ENCODE assay signal across 1 cellular context in the genomic region with DNA sequence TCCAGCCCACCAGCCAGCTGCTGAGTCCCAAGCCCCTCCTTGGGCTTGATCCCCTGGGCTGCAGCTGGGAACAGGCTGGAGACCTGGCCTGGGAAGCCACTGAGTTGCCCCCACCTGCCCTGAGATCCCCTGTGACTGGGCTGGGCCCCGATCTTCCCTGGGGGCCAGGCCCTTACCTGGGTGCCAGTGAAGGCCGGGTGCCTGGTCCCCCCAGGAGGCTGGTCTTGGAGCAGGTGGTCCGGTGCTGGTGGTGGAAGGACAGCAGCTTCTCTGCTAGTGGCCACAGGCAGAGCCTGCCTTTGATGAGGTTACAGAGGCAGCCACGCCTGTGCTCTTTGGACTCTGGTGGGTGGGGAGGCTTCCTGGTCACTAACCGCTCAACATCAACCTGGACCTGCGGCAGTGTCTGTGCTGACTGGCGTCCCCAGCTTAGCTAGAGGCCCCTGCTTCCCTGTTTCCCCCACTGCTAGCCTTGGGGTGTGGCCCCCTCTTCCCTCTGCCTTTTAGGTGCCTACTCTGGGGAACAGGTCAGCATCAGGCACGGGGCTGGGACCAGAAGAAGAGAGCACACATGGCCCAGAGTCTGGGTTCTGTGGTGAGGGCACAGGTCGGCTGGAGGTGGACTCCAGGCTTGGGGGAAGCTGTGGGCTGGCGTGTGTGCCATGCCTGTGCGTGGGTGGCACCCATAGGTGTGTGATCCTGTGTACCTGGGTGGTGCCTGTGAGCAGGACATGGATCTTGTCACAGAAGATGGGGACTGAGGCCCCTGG.
TF ChIP-seq lines count a peak whose summit lies in the region.

A gene with protein sequence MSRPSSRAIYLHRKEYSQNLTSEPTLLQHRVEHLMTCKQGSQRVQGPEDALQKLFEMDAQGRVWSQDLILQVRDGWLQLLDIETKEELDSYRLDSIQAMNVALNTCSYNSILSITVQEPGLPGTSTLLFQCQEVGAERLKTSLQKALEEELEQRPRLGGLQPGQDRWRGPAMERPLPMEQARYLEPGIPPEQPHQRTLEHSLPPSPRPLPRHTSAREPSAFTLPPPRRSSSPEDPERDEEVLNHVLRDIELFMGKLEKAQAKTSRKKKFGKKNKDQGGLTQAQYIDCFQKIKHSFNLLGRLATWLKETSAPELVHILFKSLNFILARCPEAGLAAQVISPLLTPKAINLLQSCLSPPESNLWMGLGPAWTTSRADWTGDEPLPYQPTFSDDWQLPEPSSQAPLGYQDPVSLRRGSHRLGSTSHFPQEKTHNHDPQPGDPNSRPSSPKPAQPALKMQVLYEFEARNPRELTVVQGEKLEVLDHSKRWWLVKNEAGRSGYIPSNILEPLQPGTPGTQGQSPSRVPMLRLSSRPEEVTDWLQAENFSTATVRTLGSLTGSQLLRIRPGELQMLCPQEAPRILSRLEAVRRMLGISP (minus strand): TSS at position 278 of the 770 bp plus-strand sequence. CDS start 2,174 bp downstream, outside the sequence.

TF ChIP-seq in HepG2, 621 proteins besides CTCF, POLR2A, EP300 and RAD21 (continued from another document and continues in another):
- TF ChIP-seq, protein P1, sequence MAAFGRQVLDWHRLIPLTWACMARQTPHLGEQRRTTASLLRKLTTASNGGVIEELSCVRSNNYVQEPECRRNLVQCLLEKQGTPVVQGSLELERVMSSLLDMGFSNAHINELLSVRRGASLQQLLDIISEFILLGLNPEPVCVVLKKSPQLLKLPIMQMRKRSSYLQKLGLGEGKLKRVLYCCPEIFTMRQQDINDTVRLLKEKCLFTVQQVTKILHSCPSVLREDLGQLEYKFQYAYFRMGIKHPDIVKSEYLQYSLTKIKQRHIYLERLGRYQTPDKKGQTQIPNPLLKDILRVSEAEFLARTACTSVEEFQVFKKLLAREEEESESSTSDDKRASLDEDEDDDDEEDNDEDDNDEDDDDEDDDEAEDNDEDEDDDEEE (CRISPR knock-in tag; IDR thresholded peaks at IDR 0.05), result peak; percentile 62; the same call in 1 of the 2 replicates
- peak; percentile 39; the same call in 1 of the 2 replicates for TF ChIP-seq GATAD1 (CRISPR knock-in tag; IDR thresholded peaks at IDR 0.05)
- TF ChIP-seq ZNF101 (CRISPR knock-in tag; IDR thresholded peaks at IDR 0.05; ENCODE audit: borderline replicate concordance, low read depth), result no peak
- TF ChIP-seq, protein P2, sequence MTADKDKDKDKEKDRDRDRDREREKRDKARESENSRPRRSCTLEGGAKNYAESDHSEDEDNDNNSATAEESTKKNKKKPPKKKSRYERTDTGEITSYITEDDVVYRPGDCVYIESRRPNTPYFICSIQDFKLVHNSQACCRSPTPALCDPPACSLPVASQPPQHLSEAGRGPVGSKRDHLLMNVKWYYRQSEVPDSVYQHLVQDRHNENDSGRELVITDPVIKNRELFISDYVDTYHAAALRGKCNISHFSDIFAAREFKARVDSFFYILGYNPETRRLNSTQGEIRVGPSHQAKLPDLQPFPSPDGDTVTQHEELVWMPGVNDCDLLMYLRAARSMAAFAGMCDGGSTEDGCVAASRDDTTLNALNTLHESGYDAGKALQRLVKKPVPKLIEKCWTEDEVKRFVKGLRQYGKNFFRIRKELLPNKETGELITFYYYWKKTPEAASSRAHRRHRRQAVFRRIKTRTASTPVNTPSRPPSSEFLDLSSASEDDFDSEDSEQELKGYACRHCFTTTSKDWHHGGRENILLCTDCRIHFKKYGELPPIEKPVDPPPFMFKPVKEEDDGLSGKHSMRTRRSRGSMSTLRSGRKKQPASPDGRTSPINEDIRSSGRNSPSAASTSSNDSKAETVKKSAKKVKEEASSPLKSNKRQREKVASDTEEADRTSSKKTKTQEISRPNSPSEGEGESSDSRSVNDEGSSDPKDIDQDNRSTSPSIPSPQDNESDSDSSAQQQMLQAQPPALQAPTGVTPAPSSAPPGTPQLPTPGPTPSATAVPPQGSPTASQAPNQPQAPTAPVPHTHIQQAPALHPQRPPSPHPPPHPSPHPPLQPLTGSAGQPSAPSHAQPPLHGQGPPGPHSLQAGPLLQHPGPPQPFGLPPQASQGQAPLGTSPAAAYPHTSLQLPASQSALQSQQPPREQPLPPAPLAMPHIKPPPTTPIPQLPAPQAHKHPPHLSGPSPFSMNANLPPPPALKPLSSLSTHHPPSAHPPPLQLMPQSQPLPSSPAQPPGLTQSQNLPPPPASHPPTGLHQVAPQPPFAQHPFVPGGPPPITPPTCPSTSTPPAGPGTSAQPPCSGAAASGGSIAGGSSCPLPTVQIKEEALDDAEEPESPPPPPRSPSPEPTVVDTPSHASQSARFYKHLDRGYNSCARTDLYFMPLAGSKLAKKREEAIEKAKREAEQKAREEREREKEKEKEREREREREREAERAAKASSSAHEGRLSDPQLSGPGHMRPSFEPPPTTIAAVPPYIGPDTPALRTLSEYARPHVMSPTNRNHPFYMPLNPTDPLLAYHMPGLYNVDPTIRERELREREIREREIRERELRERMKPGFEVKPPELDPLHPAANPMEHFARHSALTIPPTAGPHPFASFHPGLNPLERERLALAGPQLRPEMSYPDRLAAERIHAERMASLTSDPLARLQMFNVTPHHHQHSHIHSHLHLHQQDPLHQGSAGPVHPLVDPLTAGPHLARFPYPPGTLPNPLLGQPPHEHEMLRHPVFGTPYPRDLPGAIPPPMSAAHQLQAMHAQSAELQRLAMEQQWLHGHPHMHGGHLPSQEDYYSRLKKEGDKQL (CRISPR knock-in tag; IDR thresholded peaks at IDR 0.05; ENCODE audit: low read depth), result peak; percentile 31; the same call in 1 of the 2 replicates
- TF ChIP-seq, protein P3, sequence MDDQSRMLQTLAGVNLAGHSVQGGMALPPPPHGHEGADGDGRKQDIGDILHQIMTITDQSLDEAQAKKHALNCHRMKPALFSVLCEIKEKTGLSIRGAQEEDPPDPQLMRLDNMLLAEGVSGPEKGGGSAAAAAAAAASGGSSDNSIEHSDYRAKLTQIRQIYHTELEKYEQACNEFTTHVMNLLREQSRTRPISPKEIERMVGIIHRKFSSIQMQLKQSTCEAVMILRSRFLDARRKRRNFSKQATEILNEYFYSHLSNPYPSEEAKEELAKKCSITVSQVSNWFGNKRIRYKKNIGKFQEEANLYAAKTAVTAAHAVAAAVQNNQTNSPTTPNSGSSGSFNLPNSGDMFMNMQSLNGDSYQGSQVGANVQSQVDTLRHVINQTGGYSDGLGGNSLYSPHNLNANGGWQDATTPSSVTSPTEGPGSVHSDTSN (CRISPR knock-in tag; IDR thresholded peaks at IDR 0.05; ENCODE audit: borderline replicate concordance), result 0 out of 2 replicates have a peak, but pooled peaks have one; percentile 51
- no peak for TF ChIP-seq SOX13 (IDR thresholded peaks at IDR 0.05)
- peak in 1 of 2 experiments; percentile 62; a peak in 1 of 4 replicates for TF ChIP-seq SOX13 (CRISPR knock-in tag; conservative IDR thresholded peaks at IDR 0.05 in 1 of 2, IDR thresholded peaks at IDR 0.05 in 1 of 2)
- TF ChIP-seq NFIB (CRISPR knock-in tag; IDR thresholded peaks at IDR 0.05; ENCODE audit: borderline replicate concordance), result no peak
- TF ChIP-seq PPARG (CRISPR knock-in tag; conservative IDR thresholded peaks at IDR 0.05), result peak; percentile 43; the same call in 1 of the 2 replicates
- peak; percentile 71; the same call in 1 of the 2 replicates for TF ChIP-seq BORCS8-MEF2B (CRISPR knock-in tag; IDR thresholded peaks at IDR 0.05)
- no peak for TF ChIP-seq RFXAP (CRISPR knock-in tag; IDR thresholded peaks at IDR 0.05; ENCODE audit: borderline replicate concordance)
- peak; percentile 91 for TF ChIP-seq ZFX (CRISPR knock-in tag; IDR thresholded peaks at IDR 0.05; ENCODE audit: low read depth)
- peak; percentile 49; the same call in 1 of the 2 replicates for TF ChIP-seq RARA (CRISPR knock-in tag; IDR thresholded peaks at IDR 0.05)
- no peak for TF ChIP-seq DNMT1 (CRISPR knock-in tag; IDR thresholded peaks at IDR 0.05)
- TF ChIP-seq, protein P4, sequence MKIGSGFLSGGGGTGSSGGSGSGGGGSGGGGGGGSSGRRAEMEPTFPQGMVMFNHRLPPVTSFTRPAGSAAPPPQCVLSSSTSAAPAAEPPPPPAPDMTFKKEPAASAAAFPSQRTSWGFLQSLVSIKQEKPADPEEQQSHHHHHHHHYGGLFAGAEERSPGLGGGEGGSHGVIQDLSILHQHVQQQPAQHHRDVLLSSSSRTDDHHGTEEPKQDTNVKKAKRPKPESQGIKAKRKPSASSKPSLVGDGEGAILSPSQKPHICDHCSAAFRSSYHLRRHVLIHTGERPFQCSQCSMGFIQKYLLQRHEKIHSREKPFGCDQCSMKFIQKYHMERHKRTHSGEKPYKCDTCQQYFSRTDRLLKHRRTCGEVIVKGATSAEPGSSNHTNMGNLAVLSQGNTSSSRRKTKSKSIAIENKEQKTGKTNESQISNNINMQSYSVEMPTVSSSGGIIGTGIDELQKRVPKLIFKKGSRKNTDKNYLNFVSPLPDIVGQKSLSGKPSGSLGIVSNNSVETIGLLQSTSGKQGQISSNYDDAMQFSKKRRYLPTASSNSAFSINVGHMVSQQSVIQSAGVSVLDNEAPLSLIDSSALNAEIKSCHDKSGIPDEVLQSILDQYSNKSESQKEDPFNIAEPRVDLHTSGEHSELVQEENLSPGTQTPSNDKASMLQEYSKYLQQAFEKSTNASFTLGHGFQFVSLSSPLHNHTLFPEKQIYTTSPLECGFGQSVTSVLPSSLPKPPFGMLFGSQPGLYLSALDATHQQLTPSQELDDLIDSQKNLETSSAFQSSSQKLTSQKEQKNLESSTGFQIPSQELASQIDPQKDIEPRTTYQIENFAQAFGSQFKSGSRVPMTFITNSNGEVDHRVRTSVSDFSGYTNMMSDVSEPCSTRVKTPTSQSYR (CRISPR knock-in tag; IDR thresholded peaks at IDR 0.05; ENCODE audit: borderline replicate concordance), result 0 out of 2 replicates have a peak, but pooled peaks have one; percentile 38
- 0 out of 2 replicates have a peak, but pooled peaks have one; percentile 51 for TF ChIP-seq PHF21A (CRISPR knock-in tag; IDR thresholded peaks at IDR 0.05)
- TF ChIP-seq ZNF333 (CRISPR knock-in tag; IDR thresholded peaks at IDR 0.05; ENCODE audit: borderline replicate concordance), result 0 out of 2 replicates have a peak, but pooled peaks have one; percentile 39
- peak; percentile 77; the same call in 1 of the 2 replicates for TF ChIP-seq HMG20A (CRISPR knock-in tag; IDR thresholded peaks at IDR 0.05; ENCODE audit: borderline replicate concordance)
- 0 out of 2 replicates have a peak, but pooled peaks have one; percentile 38 for TF ChIP-seq DPF2 (CRISPR knock-in tag; IDR thresholded peaks at IDR 0.05; ENCODE audit: borderline replicate concordance, low read depth)
- peak; percentile 43 for TF ChIP-seq IKZF4 (CRISPR knock-in tag; IDR thresholded peaks at IDR 0.05; ENCODE audit: borderline replicate concordance, low read depth, not compliant biosample characterization)
- peak; percentile 57; the same call in 1 of the 2 replicates for TF ChIP-seq ESRRA (CRISPR knock-in tag; IDR thresholded peaks at IDR 0.05; ENCODE audit: low read depth)
- TF ChIP-seq, protein P5, sequence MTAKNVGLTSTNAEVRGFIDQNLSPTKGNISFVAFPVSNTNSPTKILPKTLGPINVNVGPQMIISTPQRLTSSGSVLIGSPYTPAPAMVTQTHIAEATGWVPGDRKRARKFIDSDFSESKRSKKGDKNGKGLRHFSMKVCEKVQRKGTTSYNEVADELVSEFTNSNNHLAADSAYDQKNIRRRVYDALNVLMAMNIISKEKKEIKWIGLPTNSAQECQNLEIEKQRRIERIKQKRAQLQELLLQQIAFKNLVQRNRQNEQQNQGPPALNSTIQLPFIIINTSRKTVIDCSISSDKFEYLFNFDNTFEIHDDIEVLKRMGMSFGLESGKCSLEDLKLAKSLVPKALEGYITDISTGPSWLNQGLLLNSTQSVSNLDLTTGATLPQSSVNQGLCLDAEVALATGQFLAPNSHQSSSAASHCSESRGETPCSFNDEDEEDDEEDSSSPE (CRISPR knock-in tag; IDR thresholded peaks at IDR 0.05), result peak; percentile 60; the same call in 1 of the 2 replicates
- no peak for TF ChIP-seq SRF (IDR thresholded peaks at IDR 0.05; ENCODE audit: low read depth, low read length)
- TF ChIP-seq AHR (CRISPR knock-in tag; IDR thresholded peaks at IDR 0.05), result peak; percentile 84
- TF ChIP-seq HNF4G (IDR thresholded peaks at IDR 0.05; ENCODE audit: borderline replicate concordance, low read depth, low read length), result peak; percentile 90; the same call in 1 of the 2 replicates
- TF ChIP-seq HNF4G (CRISPR knock-in tag; IDR thresholded peaks at IDR 0.05; ENCODE audit: borderline replicate concordance, low read depth), result peak; percentile 95
- no peak for TF ChIP-seq MED13 (CRISPR knock-in tag; IDR thresholded peaks at IDR 0.05)
- no peak for TF ChIP-seq RAD51 (IDR thresholded peaks at IDR 0.05; ENCODE audit: borderline replicate concordance)
- TF ChIP-seq AGO2 (optimal IDR thresholded peaks at IDR 0.05; ENCODE audit: low read depth, low read length), result peak; percentile 62
- TF ChIP-seq SAP130 (CRISPR knock-in tag; IDR thresholded peaks at IDR 0.05; ENCODE audit: low read depth), result peak; percentile 92
- TF ChIP-seq SNRNP70 (IDR thresholded peaks at IDR 0.05; ENCODE audit: low read depth, low read length), result no peak
- TF ChIP-seq ZNF510 (CRISPR knock-in tag; IDR thresholded peaks at IDR 0.05; ENCODE audit: low read depth), result no peak
- TF ChIP-seq, protein P6, sequence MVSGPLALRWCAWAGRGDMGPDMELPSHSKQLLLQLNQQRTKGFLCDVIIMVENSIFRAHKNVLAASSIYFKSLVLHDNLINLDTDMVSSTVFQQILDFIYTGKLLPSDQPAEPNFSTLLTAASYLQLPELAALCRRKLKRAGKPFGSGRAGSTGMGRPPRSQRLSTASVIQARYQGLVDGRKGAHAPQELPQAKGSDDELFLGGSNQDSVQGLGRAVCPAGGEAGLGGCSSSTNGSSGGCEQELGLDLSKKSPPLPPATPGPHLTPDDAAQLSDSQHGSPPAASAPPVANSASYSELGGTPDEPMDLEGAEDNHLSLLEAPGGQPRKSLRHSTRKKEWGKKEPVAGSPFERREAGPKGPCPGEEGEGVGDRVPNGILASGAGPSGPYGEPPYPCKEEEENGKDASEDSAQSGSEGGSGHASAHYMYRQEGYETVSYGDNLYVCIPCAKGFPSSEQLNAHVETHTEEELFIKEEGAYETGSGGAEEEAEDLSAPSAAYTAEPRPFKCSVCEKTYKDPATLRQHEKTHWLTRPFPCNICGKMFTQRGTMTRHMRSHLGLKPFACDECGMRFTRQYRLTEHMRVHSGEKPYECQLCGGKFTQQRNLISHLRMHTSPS (CRISPR knock-in tag; IDR thresholded peaks at IDR 0.05; ENCODE audit: low read depth), result peak; percentile 56; the same call in 1 of the 2 replicates
- TF ChIP-seq, protein P7, sequence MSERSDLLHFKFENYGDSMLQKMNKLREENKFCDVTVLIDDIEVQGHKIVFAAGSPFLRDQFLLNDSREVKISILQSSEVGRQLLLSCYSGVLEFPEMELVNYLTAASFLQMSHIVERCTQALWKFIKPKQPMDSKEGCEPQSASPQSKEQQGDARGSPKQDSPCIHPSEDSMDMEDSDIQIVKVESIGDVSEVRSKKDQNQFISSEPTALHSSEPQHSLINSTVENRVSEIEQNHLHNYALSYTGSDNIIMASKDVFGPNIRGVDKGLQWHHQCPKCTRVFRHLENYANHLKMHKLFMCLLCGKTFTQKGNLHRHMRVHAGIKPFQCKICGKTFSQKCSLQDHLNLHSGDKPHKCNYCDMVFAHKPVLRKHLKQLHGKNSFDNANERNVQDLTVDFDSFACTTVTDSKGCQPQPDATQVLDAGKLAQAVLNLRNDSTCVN (CRISPR knock-in tag; IDR thresholded peaks at IDR 0.05; ENCODE audit: borderline replicate concordance), result no peak
- TF ChIP-seq ZNF484 (CRISPR knock-in tag; IDR thresholded peaks at IDR 0.05; ENCODE audit: borderline replicate concordance, low read depth), result no peak
- TF ChIP-seq NPAS2 (CRISPR knock-in tag; IDR thresholded peaks at IDR 0.05; ENCODE audit: borderline replicate concordance), result no peak
- TF ChIP-seq KDM3A (CRISPR knock-in tag; IDR thresholded peaks at IDR 0.05; ENCODE audit: low read depth), result no peak; the same call in 1 of the 2 replicates
- TF ChIP-seq SMAD1 (CRISPR knock-in tag; IDR thresholded peaks at IDR 0.05; ENCODE audit: borderline replicate concordance, low read depth), result peak; percentile 62; the same call in 1 of the 2 replicates
- TF ChIP-seq MTA3 (CRISPR knock-in tag; IDR thresholded peaks at IDR 0.05), result no peak
- no peak; the same call in 1 of the 2 replicates for TF ChIP-seq SETDB1 (CRISPR knock-in tag; IDR thresholded peaks at IDR 0.05; ENCODE audit: borderline replicate concordance)
- no peak for TF ChIP-seq NFYB (CRISPR knock-in tag; IDR thresholded peaks at IDR 0.05)
